ENCODE assay signal across 8 cellular contexts in genomic region chrX:118847676-118848075, GRCh38. TPM values are rescaled to one million over a fixed set of nuclear protein-coding genes. Genes with fewer than 3 reads are reported as not detected.
A peak's percentile ranks its signal among the peaks of the same experiment; 100 is the strongest.
DNase-seq lines count a peak whose midpoint lies in the region; ATAC-seq and TF ChIP-seq lines count a peak whose summit lies in the region.

No MANE protein-coding gene starts in this region.

- H3K27me3 ChIP-seq in BLaER1 treated with 17β-estradiol and CSF1 and Interleukin-3, amounts not matched to agents 10 nM and 100 nM, result no peaks in the 10 kb centered on the region
- no peaks in the 10 kb centered on the region for H3K27me3 ChIP-seq in GM23248 (replicated peaks; ENCODE audit: insufficient read depth)
- H3K27me3 ChIP-seq in upper lobe of left lung, result no peaks in the 10 kb centered on the region

- no peaks in the 10 kb centered on the region for H3K9me3 ChIP-seq in BLaER1 treated with 17β-estradiol and CSF1 and Interleukin-3, amounts not matched to agents 10 nM and 100 nM (replicated peaks in 1 of 11)
- H3K9me3 ChIP-seq in GM23248 (ENCODE audit: low read depth), result no peaks in the 10 kb centered on the region
- H3K9me3 ChIP-seq in upper lobe of left lung, result no peaks in the 10 kb centered on the region

- peaks cover 3% of the 10 kb centered on the region for H3K27me3 Mint-ChIP-seq in activated naive CD8-positive, alpha-beta T cell treated with anti-CD3 and anti-CD28 coated beads, Interleukin-2, amount 50 U/mL, for 24 hours

- H3K4me1 Mint-ChIP-seq in activated naive CD8-positive, alpha-beta T cell treated with anti-CD3 and anti-CD28 coated beads, Interleukin-2, amount 50 U/mL, for 24 hours, result no peaks in the 10 kb centered on the region

- no peaks in the 10 kb centered on the region for H3K36me3 ChIP-seq in BLaER1 treated with 17β-estradiol and CSF1 and Interleukin-3, amounts not matched to agents 10 nM and 100 nM
- H3K36me3 ChIP-seq in GM23248 (ENCODE audit: low read depth) (no peaks in the 10 kb centered on the region), upper lobe of left lung (no peaks in the 10 kb centered on the region)

- no peaks in the 10 kb centered on the region for H4K20me1 ChIP-seq in BLaER1 treated with 17β-estradiol and CSF1 and Interleukin-3, amounts not matched to agents 10 nM and 100 nM
- no peaks in the 10 kb centered on the region for H4K20me1 ChIP-seq in GM23248 (ENCODE audit: insufficient read depth)

- no peak for TF ChIP-seq EP300 in upper lobe of left lung (IDR thresholded peaks at IDR 0.05)

- 0% methylated on average over 1 of the region's 1 CpG for WGBS in GM23248 (ENCODE audit: low coverage in 1 of 2, low lambda C conversion rate in 2 of 2, missing lambda C conversion rate in 2 of 2), 2 experiments
- WGBS in upper lobe of left lung, 2 donors, result 6 to 8% methylated on average over 1 of the region's 1 CpG

- H3K4me2 ChIP-seq in BLaER1 treated with 17β-estradiol and CSF1 and Interleukin-3, amounts not matched to agents 10 nM and 100 nM, result peak overlapping the region in 6 of 11 experiments; percentile 4 to 38 (median 13); a peak in 4 of 22 replicates
- H3K4me2 ChIP-seq in GM23248 (ENCODE audit: unreplicated experiment), result no peak overlapping the region

- DNase-seq in GM23248 (peak; percentile 60), NCI-H345 (lab: John Stamatoyannopoulos, UW) (peak; percentile 65), astrocyte of the spinal cord (ENCODE audit: low read depth, low spot score) (peak; percentile 52), iris pigment epithelial cell (ENCODE audit: low read depth) (peak; percentile 43), upper lobe of left lung (no peak)
- no peak for DNase-seq in activated naive CD8-positive, alpha-beta T cell treated with anti-CD3 and anti-CD28 coated beads, Interleukin-2, amount 50 U/mL, for 24 hours
- no peak for DNase-seq in activated CD4-positive, CD25-positive, alpha-beta regulatory T cell treated with anti-CD3 and anti-CD28 coated beads, Interleukin-2, amount 50 U/mL, for 72 hours

- TF ChIP-seq CTCF in astrocyte of the spinal cord (IDR thresholded peaks at IDR 0.05; ENCODE audit: low read depth, low read length) (peak; percentile 62), upper lobe of left lung (IDR thresholded peaks at IDR 0.05) (peak; percentile 51 to 71 (median 64))

- H3K9me3 Mint-ChIP-seq in activated naive CD8-positive, alpha-beta T cell treated with anti-CD3 and anti-CD28 coated beads, Interleukin-2, amount 50 U/mL, for 24 hours, result no peaks in the 10 kb centered on the region

- TF ChIP-seq POLR2A in upper lobe of left lung (IDR thresholded peaks at IDR 0.05), result no peak

- H3K4me3 ChIP-seq in BLaER1 treated with 17β-estradiol and CSF1 and Interleukin-3, amounts not matched to agents 10 nM and 100 nM, result no peak overlapping the region
- H3K4me3 ChIP-seq in GM23248, result no peak overlapping the region
- no peak overlapping the region for H3K4me3 ChIP-seq in astrocyte of the spinal cord (ENCODE audit: low read depth, low read length)
- no peak overlapping the region for H3K4me3 ChIP-seq in upper lobe of left lung

- peaks cover 0 to 18% (median 5%) of the 10 kb centered on the region in 10 experiments; a peak in 9 of 20 replicates for H3K4me1 ChIP-seq in BLaER1 treated with 17β-estradiol and CSF1 and Interleukin-3, amounts not matched to agents 10 nM and 100 nM
- H3K4me1 ChIP-seq in GM23248 (ENCODE audit: insufficient read depth), result no peaks in the 10 kb centered on the region
- no peaks in the 10 kb centered on the region for H3K4me1 ChIP-seq in upper lobe of left lung

- no peak overlapping the region for H3K4me3 Mint-ChIP-seq in activated naive CD8-positive, alpha-beta T cell treated with anti-CD3 and anti-CD28 coated beads, Interleukin-2, amount 50 U/mL, for 24 hours

- no peaks in the 10 kb centered on the region for H3F3A ChIP-seq in GM23248 (ENCODE audit: insufficient read depth)

- H3K79me2 ChIP-seq in GM23248 (ENCODE audit: insufficient read depth), result no peaks in the 10 kb centered on the region

- peak in 1 of 2 donors; percentile 56 for ATAC-seq in upper lobe of left lung (ENCODE audit: low FRiP score in 2 of 2)
- no peak for ATAC-seq in activated naive CD8-positive, alpha-beta T cell treated with anti-CD3 and anti-CD28 coated beads, Interleukin-2, amount 50 U/mL, for 24 hours

- no peaks in the 10 kb centered on the region for H3K9me2 ChIP-seq in GM23248 (ENCODE audit: insufficient read depth)

- H3K36me3 Mint-ChIP-seq in activated naive CD8-positive, alpha-beta T cell treated with anti-CD3 and anti-CD28 coated beads, Interleukin-2, amount 50 U/mL, for 24 hours (ENCODE audit: low read depth), result no peaks in the 10 kb centered on the region

- H2AFZ ChIP-seq in GM23248, result no peak overlapping the region

- H3K27ac ChIP-seq in BLaER1 treated with 17β-estradiol and CSF1 and Interleukin-3, amounts not matched to agents 10 nM and 100 nM, result no peak overlapping the region
- no peak overlapping the region for H3K27ac ChIP-seq in GM23248
- H3K27ac ChIP-seq in upper lobe of left lung, result no peak overlapping the region

- H3K9ac ChIP-seq in BLaER1 treated with 17β-estradiol and CSF1 and Interleukin-3, amounts not matched to agents 10 nM and 100 nM, result no peak overlapping the region
- no peak overlapping the region for H3K9ac ChIP-seq in GM23248

- H3K27ac Mint-ChIP-seq in activated naive CD8-positive, alpha-beta T cell treated with anti-CD3 and anti-CD28 coated beads, Interleukin-2, amount 50 U/mL, for 24 hours, result no peak overlapping the region

- in situ Hi-C loops in GM23248 (cut with MboI), result loop anchor here (10.0 to 25.0 kb wide), 2 partner anchors 217 to 365 kb away; no protein-coding TSS in a partner anchor
- in situ Hi-C loops in astrocyte of the spinal cord (cut with HindIII; ENCODE audit: low sequenced_read_pairs), result no loop called here

RNA-seq across cellular contexts. Expression of gene ZCCHC12, which starts 24.1 kb away (rescaled TPM):
- not detected in 2 replicates for total RNA-seq in GM23248 (2014; rRNA removed; shearing (Covaris generic))
- not detected in 2 replicates for polyA plus RNA-seq in GM23248 (2016; fragmentation: Nextera tagmentation; extraction: Ambion mirVana)
- total RNA-seq in upper lobe of left lung, result 1 to 10 TPM in 2 of 6 donors, under 1 TPM in 1, not detected in 3; 0.46 to 3.6 (median 1.1) TPM

Comparison
In these comparisons a context has a peak if more than half of its experiments do, and no peak if none do; other contexts are left out.
1. DNase-seq: peak in GM23248 (single experiment), NCI-H345 (single experiment), astrocyte of the spinal cord (single experiment) and iris pigment epithelial cell (single experiment); none in upper lobe of left lung (0 of 2), activated naive CD8-positive, alpha-beta T cell treated with anti-CD3 and anti-CD28 coated beads, Interleukin-2, amount 50 U/mL, for 24 hours (single experiment) and activated CD4-positive, CD25-positive, alpha-beta regulatory T cell treated with anti-CD3 and anti-CD28 coated beads, Interleukin-2, amount 50 U/mL, for 72 hours (single experiment).